In genomic region chr3:170201527-170201926, GRCh38 we compare ENCODE assay signal across 1 cellular context.
TF ChIP-seq lines count a peak whose summit lies in the region.

No MANE protein-coding gene starts in this region.

TF ChIP-seq in HepG2, 621 proteins besides CTCF, POLR2A, EP300 and RAD21 (continued from another document):
- TF ChIP-seq ELF1 (CRISPR knock-in tag; IDR thresholded peaks at IDR 0.05) = no peak
- TF ChIP-seq ATAD3A (CRISPR knock-in tag; IDR thresholded peaks at IDR 0.05) = no peak
- no peak for TF ChIP-seq ATF3 (CRISPR knock-in tag; IDR thresholded peaks at IDR 0.05)
- no peak for TF ChIP-seq KDM1A (CRISPR knock-in tag; IDR thresholded peaks at IDR 0.05)
- TF ChIP-seq TSC22D2 (CRISPR knock-in tag; IDR thresholded peaks at IDR 0.05; ENCODE audit: borderline replicate concordance) = no peak
- no peak for TF ChIP-seq ZNF136 (CRISPR knock-in tag; IDR thresholded peaks at IDR 0.05; ENCODE audit: low read depth)
- TF ChIP-seq ATF5 (CRISPR knock-in tag; IDR thresholded peaks at IDR 0.05; ENCODE audit: low read depth) = no peak
- no peak for TF ChIP-seq HOXA9 (CRISPR knock-in tag; IDR thresholded peaks at IDR 0.05; ENCODE audit: borderline replicate concordance)
- TF ChIP-seq ZBTB34 (CRISPR knock-in tag; IDR thresholded peaks at IDR 0.05) = no peak
- no peak for TF ChIP-seq RAD51 (IDR thresholded peaks at IDR 0.05; ENCODE audit: borderline replicate concordance)
- TF ChIP-seq SRY (CRISPR knock-in tag; IDR thresholded peaks at IDR 0.05) = no peak
- TF ChIP-seq ZNF770 (CRISPR knock-in tag; IDR thresholded peaks at IDR 0.05) = peak; percentile 84
- peak; percentile 38; the same call in 1 of the 2 replicates for TF ChIP-seq ZNF460 (CRISPR knock-in tag; IDR thresholded peaks at IDR 0.05; ENCODE audit: borderline replicate concordance)
- peak; percentile 43 for TF ChIP-seq NFE2L2 (IDR thresholded peaks at IDR 0.05; ENCODE audit: low read length)
- TF ChIP-seq PAWR (CRISPR knock-in tag; IDR thresholded peaks at IDR 0.05; ENCODE audit: borderline replicate concordance) = no peak
- no peak for TF ChIP-seq HNF4A (CRISPR knock-in tag; IDR thresholded peaks at IDR 0.05)
- TF ChIP-seq SNAPC4 (CRISPR knock-in tag; IDR thresholded peaks at IDR 0.05) = no peak
- TF ChIP-seq RBAK (CRISPR knock-in tag; IDR thresholded peaks at IDR 0.05) = no peak
- TF ChIP-seq MAFF (IDR thresholded peaks at IDR 0.05; ENCODE audit: low read depth, low read length) = peak; percentile 79
TF ChIP-seq in HepG2: peak in this region for 5.
